Comparison of ENCODE assay signal across 13 cellular contexts in genomic region chr15:90889313-90889730, GRCh38. TPM values are rescaled to one million over a fixed set of nuclear protein-coding genes. Genes with fewer than 3 reads are reported as not detected.
DNase-seq lines count a peak whose midpoint lies in the region; ATAC-seq and TF ChIP-seq lines count a peak whose summit lies in the region.
"Had no signal": no experiment of that assay in that cellular context is flagged by ENCODE, and none has a peak within 500 bp of the region (broad histone marks: within the 10 kb centered on the region; RNA-seq: fewer than 3 reads in every experiment).

No MANE protein-coding gene starts in this region.

- H4K5ac ChIP-seq in IMR-90 (ENCODE audit: low read depth, low read length) = no peak overlapping the region

- no peak overlapping the region for H3K4me3 Mint-ChIP-seq in activated T-helper 17 cell treated with anti-CD3 and anti-CD28 coated beads, Interleukin-2, amount 50 U/mL, for 72 hours
- H3K4me3 Mint-ChIP-seq: activated CD4-positive, alpha-beta T cell treated with anti-CD3 and anti-CD28 coated beads for 36 hours; type B pancreatic cell had no signal

- 90% methylated on average over 14 of the region's 18 CpGs; no CpG with 5 or more reads in 1 of the 2 experiments for WGBS in IMR-90 (ENCODE audit: extremely low coverage in 2 of 2, insufficient read length in 1 of 2), 2 experiments
- no CpG with 5 or more reads among the region's 18 CpGs for WGBS in trophoblast cell (ENCODE audit: extremely low coverage, insufficient coverage, insufficient read length)

- no peak overlapping the region for H2BK5ac ChIP-seq in IMR-90 (ENCODE audit: low read depth, low read length, poor library complexity, severe bottlenecking)
- H2BK5ac ChIP-seq in trophoblast cell (ENCODE audit: low read depth, low read length, poor library complexity) = no peak overlapping the region

- POLR2A ChIA-PET in IMR-90 (lab: Charles Lee; ENCODE audit: unreplicated experiment) = no interaction called here

- H3K79me2 ChIP-seq in trophoblast cell (ENCODE audit: control insufficient read depth, insufficient read depth, low read length, poor library complexity) = peaks cover 5% of the 10 kb centered on the region

- peak overlapping the region; percentile 50 for H3K27ac Mint-ChIP-seq in activated T-helper 17 cell treated with anti-CD3 and anti-CD28 coated beads, Interleukin-2, amount 50 U/mL, for 72 hours
- H3K27ac Mint-ChIP-seq: activated CD4-positive, alpha-beta T cell treated with anti-CD3 and anti-CD28 coated beads for 36 hours; type B pancreatic cell had no signal

- no peak overlapping the region for H3K27ac ChIP-seq in IMR-90 (ENCODE audit: insufficient read depth, low read length)
- no peak overlapping the region for H3K27ac ChIP-seq in trophoblast cell (ENCODE audit: low read depth, low read length)
- H3K27ac ChIP-seq: left lung, stomach had no signal

- no peak overlapping the region for H3K14ac ChIP-seq in IMR-90 (replicated peaks; ENCODE audit: low read depth, low read length)
- no peak overlapping the region for H3K14ac ChIP-seq in trophoblast cell (ENCODE audit: low read length)

- H3K9me3 ChIP-seq in IMR-90 (ENCODE audit: control insufficient read depth, insufficient read depth, low read length) (no peaks in the 10 kb centered on the region), trophoblast cell (ENCODE audit: insufficient read depth, low read depth, low read length) (peaks cover 7% of the 10 kb centered on the region)
- H3K9me3 ChIP-seq: left lung, stomach had no signal

- peak overlapping the region; percentile 23 for H2AFZ ChIP-seq in IMR-90 (replicated peaks; ENCODE audit: low read length, poor library complexity)
- H2AFZ ChIP-seq in trophoblast cell (ENCODE audit: insufficient read depth, low read length, poor library complexity) = no peak overlapping the region

- in situ Hi-C loops in IMR-90 (cut with MboI; ENCODE audit: low sequenced_read_pairs) = loop anchor here (5.0 to 25.0 kb wide), 3 partner anchors 247 to 577 kb away; no protein-coding TSS in a partner anchor

- H3K9ac ChIP-seq in IMR-90 (ENCODE audit: low read depth, low read length) = no peak overlapping the region
- H3K9ac ChIP-seq in trophoblast cell (ENCODE audit: low read length) = no peak overlapping the region

- no peak for TF ChIP-seq CTCF in IMR-90 (conservative IDR thresholded peaks at IDR 0.05; ENCODE audit: low read depth, low read length)

- no TSS peak for BruUV-seq in IMR-90 (replicated peaks; lab: Mats Ljungman, UMichigan)

- peaks cover 12% of the 10 kb centered on the region for H3K4me1 ChIP-seq in IMR-90 (ENCODE audit: control insufficient read depth, insufficient read depth, low read length)
- peaks cover 13 to 15% of the 10 kb centered on the region in 2 experiments for H3K4me1 ChIP-seq in trophoblast cell (ENCODE audit: control insufficient read depth in 1 of 2, insufficient read depth in 2 of 2, low read length in 2 of 2)

- H3K18ac ChIP-seq in IMR-90 (ENCODE audit: low read depth, low read length) (no peak overlapping the region), trophoblast cell (ENCODE audit: low read length) (no peak overlapping the region)

- H3K9me1 ChIP-seq in IMR-90 (ENCODE audit: insufficient read depth, low read length) = no peaks in the 10 kb centered on the region

- no peak for ATAC-seq in IMR-90 (ENCODE audit: low read depth)
- ATAC-seq in activated T-helper 17 cell treated with anti-CD3 and anti-CD28 coated beads, Interleukin-2, amount 50 U/mL, for 72 hours (replicated peaks) = no peak
- ATAC-seq in GM18861 (IDR thresholded peaks at IDR 0.05; ENCODE audit: unreplicated experiment) = no peak
- ATAC-seq: activated CD4-positive, alpha-beta T cell treated with anti-CD3 and anti-CD28 coated beads for 36 hours; left lung had no signal

- no peak overlapping the region for H2BK15ac ChIP-seq in IMR-90 (ENCODE audit: low read depth, low read length)

- H3K4me1 Mint-ChIP-seq in activated T-helper 17 cell treated with anti-CD3 and anti-CD28 coated beads, Interleukin-2, amount 50 U/mL, for 72 hours = peaks cover 5% of the 10 kb centered on the region

- no peaks in the 10 kb centered on the region for H4K20me1 ChIP-seq in IMR-90 (ENCODE audit: insufficient read depth, low read length)

- no peak overlapping the region for H4K12ac ChIP-seq in trophoblast cell (ENCODE audit: low read depth, low read length)

- no peaks in the 10 kb centered on the region for H3K9me3 Mint-ChIP-seq in activated T-helper 17 cell treated with anti-CD3 and anti-CD28 coated beads, Interleukin-2, amount 50 U/mL, for 72 hours
- H3K9me3 Mint-ChIP-seq: type B pancreatic cell had no signal

- H3K4me2 ChIP-seq in IMR-90 (ENCODE audit: low read depth, low read length) = no peak overlapping the region
- H3K4me2 ChIP-seq in trophoblast cell (ENCODE audit: low read length) = no peak overlapping the region

- H2BK120ac ChIP-seq in IMR-90 (ENCODE audit: low read depth, low read length) = no peak overlapping the region
- no peak overlapping the region for H2BK120ac ChIP-seq in trophoblast cell (ENCODE audit: insufficient read depth, low read length, poor library complexity)

- H2BK20ac ChIP-seq in IMR-90 (ENCODE audit: low read depth, low read length) = no peak overlapping the region

- H4K8ac ChIP-seq in IMR-90 (ENCODE audit: low read depth in 2 of 2, low read length in 2 of 2) = no peak overlapping the region
- H4K8ac ChIP-seq in trophoblast cell (ENCODE audit: low read depth, low read length) = no peak overlapping the region

- TF ChIP-seq POLR2A in IMR-90 (IDR thresholded peaks at IDR 0.05; ENCODE audit: low read depth, low read length) = no peak

- H3K79me1 ChIP-seq in IMR-90 (ENCODE audit: low read depth in 1 of 2, low read length in 2 of 2) = peaks cover 0 to 13% of the 10 kb centered on the region in 2 experiments; a peak in 2 of 4 replicates
- H3K79me1 ChIP-seq in trophoblast cell (ENCODE audit: low read length) = peaks cover 12% of the 10 kb centered on the region

- H3K4ac ChIP-seq in IMR-90 (ENCODE audit: low read depth, low read length) (no peak overlapping the region), trophoblast cell (ENCODE audit: low read depth, low read length) (no peak overlapping the region)

- H3K4me3 ChIP-seq in IMR-90 (ENCODE audit: insufficient read depth, low read depth, low read length) = no peak overlapping the region
- no peak overlapping the region for H3K4me3 ChIP-seq in trophoblast cell (ENCODE audit: low read depth, low read length)
- H3K4me3 ChIP-seq: left lung, stomach had no signal

- no peak for TF ChIP-seq RAD21 in IMR-90 (IDR thresholded peaks at IDR 0.05; ENCODE audit: low read length)

- H3K56ac ChIP-seq in IMR-90 (ENCODE audit: extremely low read depth, insufficient read depth, low read length) = no peak overlapping the region

- H3K23ac ChIP-seq in IMR-90 (ENCODE audit: low read depth, low read length) (no peak overlapping the region), trophoblast cell (ENCODE audit: low read length) (no peak overlapping the region)

- no peaks in the 10 kb centered on the region for H3K27me3 ChIP-seq in IMR-90 (ENCODE audit: control insufficient read depth, insufficient read depth, low read length)
- no peaks in the 10 kb centered on the region for H3K27me3 ChIP-seq in trophoblast cell (ENCODE audit: insufficient read depth, low read length)
- H3K27me3 ChIP-seq: left lung, stomach had no signal

- no peak overlapping the region for H2AK5ac ChIP-seq in IMR-90 (ENCODE audit: low read depth, low read length)
- no peak overlapping the region for H2AK5ac ChIP-seq in trophoblast cell (ENCODE audit: low read length)

- H2BK12ac ChIP-seq in trophoblast cell (ENCODE audit: low read length) = no peak overlapping the region

- DNase-seq in IMR-90 (no peak), trophoblast cell (peak; percentile 45 to 68), NCI-H2196 treated with DMSO at 0.1 percent for 48 hours (lab: John Stamatoyannopoulos, UW; ENCODE audit: unreplicated experiment) (no peak)
- DNase-seq: activated CD4-positive, alpha-beta T cell treated with anti-CD3 and anti-CD28 coated beads for 36 hours; activated naive CD4-positive, alpha-beta T cell treated with Interleukin-2 at 50 U/mL for 16 hours; midbrain; NCI-H2029 treated with DMSO at 0.1 percent for 48 hours; stomach had no signal

- no peaks in the 10 kb centered on the region for H3K27me3 Mint-ChIP-seq in activated T-helper 17 cell treated with anti-CD3 and anti-CD28 coated beads, Interleukin-2, amount 50 U/mL, for 72 hours
- H3K27me3 Mint-ChIP-seq: type B pancreatic cell had no signal

- H3K36me3 Mint-ChIP-seq in activated T-helper 17 cell treated with anti-CD3 and anti-CD28 coated beads, Interleukin-2, amount 50 U/mL, for 72 hours (ENCODE audit: low read depth) = peaks cover 89% of the 10 kb centered on the region
- H3K36me3 Mint-ChIP-seq: type B pancreatic cell had no signal

- dilution Hi-C loops in IMR-90 (cut with HindIII; ENCODE audit: low sequenced_read_pairs, unreplicated experiment) = no loop called here

- no peak overlapping the region for H2AK9ac ChIP-seq in IMR-90 (replicated peaks; ENCODE audit: low read depth, low read length, poor library complexity)

- intact Hi-C loops in IMR-90 (cut with micrococcal nuclease) = loop anchor here (5.0 kb wide), 3 partner anchors 172 to 397 kb away; partner anchors contain the start of gene BLM

- peaks cover 20% of the 10 kb centered on the region for H3K36me3 ChIP-seq in IMR-90 (ENCODE audit: control insufficient read depth, insufficient read depth, low read length)
- H3K36me3 ChIP-seq in trophoblast cell (ENCODE audit: control insufficient read depth in 1 of 2, insufficient read depth in 2 of 2, low read length in 2 of 2) = peaks cover 54 to 58% of the 10 kb centered on the region in 2 experiments

- CTCF ChIA-PET in IMR-90 (lab: Yijun Ruan, JAX) = no interaction called here

- H4K91ac ChIP-seq in IMR-90 (ENCODE audit: insufficient read depth, low read depth, low read length) (no peak overlapping the region), trophoblast cell (ENCODE audit: low read depth, low read length) (no peak overlapping the region)

RNA-seq across cellular contexts. Expression of gene FES, which starts 5.0 kb away (rescaled TPM):
- 9.7 and 11.7 TPM in 2 replicates for total RNA-seq in IMR-90 (2012; rRNA removed)
- 10.5 and 12.5 TPM in 2 replicates for polyA plus RNA-seq in IMR-90 (2012; rRNA removed)
- polyA plus RNA-seq in IMR-90 (2012; cell fraction: cytosol; rRNA removed) = 7.8 and 7.9 TPM in 2 replicates
- polyA plus RNA-seq in IMR-90 (2012; cell fraction: nucleus; rRNA removed; ENCODE audit: low replicate concordance) = 61.9 and 147 TPM in 2 replicates
- total RNA-seq in activated T-helper 17 cell treated with anti-CD3 and anti-CD28 coated beads, Interleukin-2, amount 50 U/mL, for 72 hours = 100 to 1,000 TPM in 1 of 2 donors, 10 to 100 TPM in 1; 98.5 to 122 TPM
- polyA plus RNA-seq in trophoblast cell (2013) = 11.0 and 11.7 TPM in 2 replicates
- polyA plus RNA-seq: neural cell had no signal

RNA-seq across cellular contexts. Expression of gene MAN2A2, which starts 13.8 kb away (rescaled TPM):
- total RNA-seq in IMR-90 (2012; rRNA removed) = 3.4 and 6.1 TPM in 2 replicates
- polyA plus RNA-seq in IMR-90 (2012; rRNA removed) = 52.5 and 55.5 TPM in 2 replicates
- 22.5 and 26.8 TPM in 2 replicates for polyA plus RNA-seq in IMR-90 (2012; cell fraction: cytosol; rRNA removed)
- polyA plus RNA-seq in IMR-90 (2012; cell fraction: nucleus; rRNA removed; ENCODE audit: low replicate concordance) = 104 and 294 TPM in 2 replicates
- total RNA-seq in activated T-helper 17 cell treated with anti-CD3 and anti-CD28 coated beads, Interleukin-2, amount 50 U/mL, for 72 hours = 100 to 1,000 TPM; 121 to 127 TPM
- polyA plus RNA-seq in trophoblast cell (2013) = 21.0 and 22.3 TPM in 2 replicates

RNA-seq across cellular contexts. Expression of gene FURIN, which starts 20.9 kb away (rescaled TPM):
- 30.8 and 34.8 TPM in 2 replicates for total RNA-seq in IMR-90 (2012; rRNA removed)
- 54.3 and 59.5 TPM in 2 replicates for polyA plus RNA-seq in IMR-90 (2012; rRNA removed)
- 63.9 and 93.8 TPM in 2 replicates for polyA plus RNA-seq in IMR-90 (2012; cell fraction: cytosol; rRNA removed)
- polyA plus RNA-seq in IMR-90 (2012; cell fraction: nucleus; rRNA removed; ENCODE audit: low replicate concordance) = 31.1 and 62.0 TPM in 2 replicates
- total RNA-seq in activated T-helper 17 cell treated with anti-CD3 and anti-CD28 coated beads, Interleukin-2, amount 50 U/mL, for 72 hours = 100 to 1,000 TPM; 605 to 771 TPM
- 241 and 261 TPM in 2 replicates for polyA plus RNA-seq in trophoblast cell (2013)

RNA-seq across cellular contexts. Expression of gene HDDC3, which starts 43.0 kb away (rescaled TPM):
- 7.2 and 7.9 TPM in 2 replicates for total RNA-seq in IMR-90 (2012; rRNA removed)
- polyA plus RNA-seq in IMR-90 (2012; rRNA removed) = 10.7 and 10.8 TPM in 2 replicates
- 13.8 and 14.7 TPM in 2 replicates for polyA plus RNA-seq in IMR-90 (2012; cell fraction: cytosol; rRNA removed)
- polyA plus RNA-seq in IMR-90 (2012; cell fraction: nucleus; rRNA removed; ENCODE audit: low replicate concordance) = 11.7 and 12.4 TPM in 2 replicates
- total RNA-seq in activated T-helper 17 cell treated with anti-CD3 and anti-CD28 coated beads, Interleukin-2, amount 50 U/mL, for 72 hours = 10 to 100 TPM; 15.9 to 19.0 TPM
- polyA plus RNA-seq in trophoblast cell (2013) = 6.9 and 7.4 TPM in 2 replicates

RNA-seq across cellular contexts. Expression of gene UNC45A, which starts 45.8 kb away (rescaled TPM):
- total RNA-seq in IMR-90 (2012; rRNA removed) = 85.3 and 100 TPM in 2 replicates
- 68.9 and 77.5 TPM in 2 replicates for polyA plus RNA-seq in IMR-90 (2012; rRNA removed)
- polyA plus RNA-seq in IMR-90 (2012; cell fraction: cytosol; rRNA removed) = 58.6 and 77.5 TPM in 2 replicates
- polyA plus RNA-seq in IMR-90 (2012; cell fraction: nucleus; rRNA removed; ENCODE audit: low replicate concordance) = 120 and 174 TPM in 2 replicates
- 100 to 1,000 TPM; 101 to 103 TPM for total RNA-seq in activated T-helper 17 cell treated with anti-CD3 and anti-CD28 coated beads, Interleukin-2, amount 50 U/mL, for 72 hours
- 32.0 and 33.0 TPM in 2 replicates for polyA plus RNA-seq in trophoblast cell (2013)

Comparison
In these comparisons a context has a peak if more than half of its experiments do, and no peak if none do; other contexts are left out.
1. DNase-seq: peak in trophoblast cell (2 of 2); none in IMR-90 (single experiment) and NCI-H2196 treated with DMSO at 0.1 percent for 48 hours (single experiment).
2. RNA of gene MAN2A2, which starts 13.8 kb away (total RNA-seq): 121 to 127 TPM in activated T-helper 17 cell treated with anti-CD3 and anti-CD28 coated beads, Interleukin-2, amount 50 U/mL, for 72 hours; 3.4 to 6.1 TPM in IMR-90; every median in the first group is over 10 times any median in the second.
3. RNA of gene FURIN, which starts 20.9 kb away (total RNA-seq): 605 to 771 TPM in activated T-helper 17 cell treated with anti-CD3 and anti-CD28 coated beads, Interleukin-2, amount 50 U/mL, for 72 hours; 30.8 to 34.8 TPM in IMR-90; every median in the first group is over 10 times any median in the second.